ENCODE assay signal across 12 cellular contexts in the genomic region with DNA sequence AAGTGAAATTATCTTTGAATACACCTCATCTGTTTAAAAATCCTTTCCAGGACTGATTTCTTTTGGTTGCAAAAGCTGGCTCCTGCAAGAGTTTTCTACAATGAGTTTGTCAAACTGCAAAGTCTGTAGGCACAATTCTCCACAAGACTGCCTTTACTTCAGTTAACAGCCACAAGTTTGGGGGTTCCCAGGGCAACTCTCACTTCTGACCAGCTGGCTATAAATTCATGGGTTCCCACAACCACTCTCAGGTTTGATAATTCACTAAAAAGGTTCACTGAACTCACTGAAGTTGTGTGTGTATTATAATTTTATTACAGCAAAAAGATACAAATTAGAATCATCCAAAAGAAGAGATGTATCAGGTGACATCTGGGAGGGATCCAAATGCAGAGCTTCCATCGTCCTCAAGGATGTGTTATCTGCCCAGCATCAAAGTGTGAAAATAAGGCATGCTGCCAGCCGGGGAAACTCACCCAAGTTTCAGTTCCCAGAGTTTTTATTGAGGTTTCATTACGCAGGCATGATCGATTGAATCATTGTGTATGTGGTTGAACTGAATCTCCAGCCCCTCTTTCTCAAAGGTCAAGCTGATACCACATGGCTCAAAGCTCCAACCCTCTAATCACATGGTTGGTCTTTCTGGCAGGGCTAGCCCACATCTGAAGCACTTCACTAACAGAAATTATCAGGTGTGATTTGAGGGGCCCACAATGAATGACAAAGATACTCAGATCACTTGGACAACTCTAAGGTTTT.
A peak's percentile ranks its signal among the peaks of the same experiment; 100 is the strongest.
DNase-seq lines count a peak whose midpoint lies in the region; ATAC-seq and TF ChIP-seq lines count a peak whose summit lies in the region.
"Had no signal": no experiment of that assay in that cellular context is flagged by ENCODE, and none has a peak within 500 bp of the region (broad histone marks: within the 10 kb centered on the region; RNA-seq: fewer than 3 reads in every experiment).

No MANE protein-coding gene starts in this region.

- peak; percentile 59 for DNase-seq in GM12864 (ENCODE audit: low read depth)
- DNase-seq in activated CD4-positive, CD25-positive, alpha-beta regulatory T cell (lab: John Stamatoyannopoulos, UW) = no peak
- no peak for DNase-seq in NCI-H1092 (lab: John Stamatoyannopoulos, UW)
- no peak for DNase-seq in NCI-H1092 treated with DMSO at 0.1 percent for 48 hours (lab: John Stamatoyannopoulos, UW)
- no peak for DNase-seq in dedifferentiated amniotic fluid mesenchymal stem cell (ENCODE audit: extremely low spot score)
- DNase-seq: lower lobe of right lung, uterus had no signal

- no peak for TF ChIP-seq CTCF in GM12864 (IDR thresholded peaks at IDR 0.05; ENCODE audit: low read depth, low read length, missing control alignments)

- peak; percentile 81 for ATAC-seq in GM19324 (IDR thresholded peaks at IDR 0.05; ENCODE audit: low FRiP score, unreplicated experiment)
- ATAC-seq in HG02623 (IDR thresholded peaks at IDR 0.05; ENCODE audit: unreplicated experiment) = peak; percentile 79
- peak; percentile 91 for ATAC-seq in HG03432 (IDR thresholded peaks at IDR 0.05; ENCODE audit: unreplicated experiment)
- ATAC-seq: lower lobe of right lung, Panc1 had no signal

- H3K4me3 ChIP-seq in GM12864 (ENCODE audit: low read depth, low read length) = no peak overlapping the region
- H3K4me3 ChIP-seq: lower lobe of right lung, prostate gland, uterus had no signal
